ENCODE assay signal across 1 cellular context in genomic region chr17:72166040-72166439, GRCh38.
TF ChIP-seq lines count a peak whose summit lies in the region.

No MANE protein-coding gene starts in this region.

TF ChIP-seq in WTC11, 78 proteins besides CTCF, POLR2A, EP300 and RAD21 (continued from another document):
- TF ChIP-seq, protein P1, sequence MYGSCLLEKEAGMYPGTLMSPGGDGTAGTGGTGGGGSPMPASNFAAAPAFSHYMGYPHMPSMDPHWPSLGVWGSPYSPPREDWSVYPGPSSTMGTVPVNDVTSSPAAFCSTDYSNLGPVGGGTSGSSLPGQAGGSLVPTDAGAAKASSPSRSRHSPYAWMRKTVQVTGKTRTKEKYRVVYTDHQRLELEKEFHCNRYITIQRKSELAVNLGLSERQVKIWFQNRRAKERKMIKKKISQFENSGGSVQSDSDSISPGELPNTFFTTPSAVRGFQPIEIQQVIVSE (CRISPR knock-in tag; IDR thresholded peaks at IDR 0.05; ENCODE audit: borderline replicate concordance): no peak
- TF ChIP-seq CBFB (CRISPR knock-in tag; IDR thresholded peaks at IDR 0.05; ENCODE audit: low read depth) (no peak), EMX1 (CRISPR knock-in tag; IDR thresholded peaks at IDR 0.05) (no peak), NR1H2 (CRISPR knock-in tag; IDR thresholded peaks at IDR 0.05) (no peak), PRDM15 (CRISPR knock-in tag; IDR thresholded peaks at IDR 0.05) (no peak)
